Comparison of ENCODE assay signal across 25 cellular contexts in the genomic region with DNA sequence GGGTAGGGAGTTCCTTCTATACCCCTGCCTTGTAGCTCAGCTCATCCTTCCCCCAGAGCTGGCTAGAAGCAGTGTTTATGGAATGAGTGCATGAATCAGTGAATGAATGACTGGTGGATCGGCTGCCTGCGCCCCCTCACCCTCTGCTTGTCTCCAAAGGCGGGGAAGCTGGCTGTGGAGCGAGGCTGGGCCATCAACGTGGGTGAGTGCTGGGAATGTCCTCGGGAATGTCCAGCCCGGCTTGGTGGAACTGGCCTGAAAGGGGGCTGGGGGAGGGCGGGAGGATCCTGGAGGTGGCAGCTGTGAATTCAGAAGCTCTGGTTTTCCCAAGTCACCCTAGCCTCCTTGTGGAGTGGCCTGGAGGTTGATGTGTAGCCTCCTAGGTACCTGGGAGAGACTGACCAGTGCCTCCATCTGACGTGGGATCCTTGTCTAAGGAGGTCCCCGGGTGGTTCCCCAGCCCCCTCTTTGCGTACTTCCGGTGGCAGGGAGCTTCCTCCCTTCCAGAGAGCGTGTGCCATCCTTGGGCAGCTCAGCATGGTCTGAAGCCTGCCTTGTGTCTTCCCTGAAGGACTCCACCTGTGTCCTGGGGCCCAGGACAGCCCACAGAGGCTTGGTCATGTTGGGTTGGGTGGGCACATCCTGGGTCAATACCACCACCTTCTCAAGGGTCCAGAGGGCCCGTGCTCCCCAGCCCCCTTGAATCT. TPM values are rescaled to one million over a fixed set of nuclear protein-coding genes. Genes with fewer than 3 reads are reported as not detected.
A peak's percentile ranks its signal among the peaks of the same experiment; 100 is the strongest.
DNase-seq lines count a peak whose midpoint lies in the region; ATAC-seq and TF ChIP-seq lines count a peak whose summit lies in the region.
"Had no signal": no experiment of that assay in that cellular context is flagged by ENCODE, and none has a peak within 500 bp of the region (broad histone marks: within the 10 kb centered on the region; RNA-seq: fewer than 3 reads in every experiment).

No MANE protein-coding gene starts in this region.

- H3K4me3 ChIP-seq in heart right ventricle (no peak overlapping the region), neuronal stem cell (ENCODE audit: low read length in 2 of 2) (no peak overlapping the region), aorta (ENCODE audit: low read length in 2 of 2) (no peak overlapping the region), colonic mucosa (no peak overlapping the region)
- H3K4me3 ChIP-seq: GM12878 had no signal

- H3K9me3 ChIP-seq in heart right ventricle = no peaks in the 10 kb centered on the region
- H3K9me3 ChIP-seq in neuronal stem cell (replicated peaks in 1 of 2; ENCODE audit: control insufficient read depth in 2 of 2, insufficient read depth in 1 of 2, low read depth in 1 of 2, low read length in 2 of 2) = no peaks in the 10 kb centered on the region
- H3K9me3 ChIP-seq in aorta (ENCODE audit: control insufficient read depth, low read length) = no peaks in the 10 kb centered on the region
- H3K9me3 ChIP-seq in colonic mucosa = no peaks in the 10 kb centered on the region
- H3K9me3 ChIP-seq: BE2C, Caco-2 had no signal

- H2BK120ac ChIP-seq in neuronal stem cell (ENCODE audit: low read depth, low read length) = no peak overlapping the region

- H3K27me3 ChIP-seq in heart right ventricle (no peaks in the 10 kb centered on the region), neuronal stem cell (ENCODE audit: control insufficient read depth in 3 of 3, insufficient read depth in 3 of 3, low read depth in 1 of 3, low read length in 3 of 3) (peaks cover 0 to 1% (median 0%) of the 10 kb centered on the region in 3 experiments), aorta (ENCODE audit: control insufficient read depth in 1 of 2, insufficient read depth in 2 of 2, low read length in 1 of 2) (no peaks in the 10 kb centered on the region), colonic mucosa (no peaks in the 10 kb centered on the region)
- H3K27me3 ChIP-seq: BE2C had no signal

- H3K4me3 Mint-ChIP-seq in endothelial cell (ENCODE audit: unreplicated experiment) = no peak overlapping the region
- H3K4me3 Mint-ChIP-seq: CD4-positive, CD25-positive, alpha-beta regulatory T cell had no signal

- TF ChIP-seq CTCF in heart right ventricle (IDR thresholded peaks at IDR 0.05) = no peak
- TF ChIP-seq CTCF in endothelial cell (IDR thresholded peaks at IDR 0.05; ENCODE audit: unreplicated experiment) = no peak
- no peak for TF ChIP-seq CTCF in colonic mucosa (IDR thresholded peaks at IDR 0.05)

- H3K27ac ChIP-seq in heart right ventricle (no peak overlapping the region), neuronal stem cell (replicated peaks; ENCODE audit: low read length) (no peak overlapping the region), aorta (ENCODE audit: low read depth in 1 of 2, low read length in 2 of 2) (no peak overlapping the region), colonic mucosa (no peak overlapping the region)

- peaks cover 5% of the 10 kb centered on the region for H3K4me1 Mint-ChIP-seq in endothelial cell (ENCODE audit: unreplicated experiment)
- H3K4me1 Mint-ChIP-seq: CD4-positive, CD25-positive, alpha-beta regulatory T cell had no signal

- peaks cover 18% of the 10 kb centered on the region for H3K27me3 Mint-ChIP-seq in endothelial cell (ENCODE audit: unreplicated experiment)
- H3K27me3 Mint-ChIP-seq: CD4-positive, CD25-positive, alpha-beta regulatory T cell had no signal

- no peak overlapping the region for H2BK5ac ChIP-seq in neuronal stem cell (ENCODE audit: low read length)

- H4K8ac ChIP-seq in neuronal stem cell (ENCODE audit: low read depth, low read length) = no peak overlapping the region

- H3K9me3 Mint-ChIP-seq in endothelial cell (ENCODE audit: unreplicated experiment) = no peaks in the 10 kb centered on the region
- H3K9me3 Mint-ChIP-seq: CD4-positive, CD25-positive, alpha-beta regulatory T cell had no signal

- 84 to 85% methylated on average over 14 of the region's 14 CpGs for WGBS in heart right ventricle, 2 donors
- WGBS in neuronal stem cell (ENCODE audit: extremely low coverage in 2 of 2, insufficient read length in 2 of 2, insufficient replicate concordance in 1 of 2), 2 donors = no CpG with 5 or more reads among the region's 14 CpGs
- WGBS in aorta, 2 donors = 84 to 89% methylated on average over 14 of the region's 14 CpGs

- intact Hi-C loops in Right ventricle myocardium superior (cut with DNase I) (loop anchor here (5.0 kb wide), 1 partner anchor 69 kb away; no protein-coding TSS in a partner anchor), heart right ventricle (cut with DNase I) (no loop called here), aorta (cut with DNase I) (no loop called here), colonic mucosa (cut with DNase I) (no loop called here)

- H3K14ac ChIP-seq in neuronal stem cell (ENCODE audit: low read length) = no peak overlapping the region

- no peak overlapping the region for H4K91ac ChIP-seq in neuronal stem cell (ENCODE audit: low read depth, low read length, poor library complexity)

- ATAC-seq in Right ventricle myocardium superior (ENCODE audit: poor library complexity) (no peak), heart right ventricle (no peak), aorta (ENCODE audit: low FRiP score) (no peak)
- ATAC-seq: GM12878, Panc1 had no signal

- no peak overlapping the region for H3K23ac ChIP-seq in neuronal stem cell (ENCODE audit: low read depth, low read length, poor library complexity)

- no peak overlapping the region for H2AFZ ChIP-seq in neuronal stem cell (ENCODE audit: low read length)

- H2AK5ac ChIP-seq in neuronal stem cell (ENCODE audit: low read depth, low read length) = peak overlapping the region; percentile 12

- peak overlapping the region; percentile 70 for H3K18ac ChIP-seq in neuronal stem cell (ENCODE audit: low read length)

- H3K9ac ChIP-seq in neuronal stem cell (ENCODE audit: low read depth, low read length, poor library complexity) = no peak overlapping the region
- no peak overlapping the region for H3K9ac ChIP-seq in colonic mucosa (ENCODE audit: low read depth in 2 of 2, low read length in 2 of 2)

- H3K4ac ChIP-seq in neuronal stem cell (ENCODE audit: low read length) = no peak overlapping the region

- H3K79me1 ChIP-seq in neuronal stem cell (ENCODE audit: low read depth, low read length) = no peaks in the 10 kb centered on the region

- no peak overlapping the region for H2BK12ac ChIP-seq in neuronal stem cell (ENCODE audit: low read length)

- DNase-seq in Right ventricle myocardium superior = peak; percentile 38
- DNase-seq in heart right ventricle = no peak
- no peak for DNase-seq in endothelial cell (ENCODE audit: low spot score)
- DNase-seq in neuronal stem cell (ENCODE audit: low spot score) = no peak
- DNase-seq in aorta = peak; percentile 27 to 73
- no peak for DNase-seq in colonic mucosa
- no peak for DNase-seq in NCI-H748 (lab: John Stamatoyannopoulos, UW; ENCODE audit: unreplicated experiment)
- DNase-seq in NCI-H774 (lab: John Stamatoyannopoulos, UW) = no peak
- DNase-seq: 8988T; BE2C; Caco-2; CD4-positive, CD25-positive, alpha-beta regulatory T cell; DMS153; EL; GOT3; Kasumi-1; MM.1S; NCI-H1092; NCI-H1436 treated with DMSO at 0.1 percent for 48 hours; NCI-H2029 treated with DMSO at 0.1 percent for 48 hours; NCI-H2171; NCI-H526; SHP77 had no signal

- H2BK15ac ChIP-seq in neuronal stem cell (ENCODE audit: low read length) = no peak overlapping the region

- H3K27ac Mint-ChIP-seq in endothelial cell (ENCODE audit: unreplicated experiment) = peak overlapping the region; percentile 52
- H3K27ac Mint-ChIP-seq: CD4-positive, CD25-positive, alpha-beta regulatory T cell had no signal

- no peak overlapping the region for H3K4me2 ChIP-seq in neuronal stem cell (ENCODE audit: insufficient read depth, low read length, poor library complexity, severe bottlenecking)

- H3K36me3 ChIP-seq in heart right ventricle = peaks cover 0 to 20% (median 0%) of the 10 kb centered on the region in 9 donors
- H3K36me3 ChIP-seq in neuronal stem cell (replicated peaks in 1 of 2; ENCODE audit: control insufficient read depth in 2 of 2, insufficient read depth in 2 of 2, low read length in 2 of 2) = peaks cover 0 to 2% of the 10 kb centered on the region in 2 donors
- no peaks in the 10 kb centered on the region for H3K36me3 ChIP-seq in aorta (ENCODE audit: control insufficient read depth in 1 of 2, insufficient read depth in 2 of 2, low read length in 1 of 2)
- no peaks in the 10 kb centered on the region for H3K36me3 ChIP-seq in colonic mucosa
- H3K36me3 ChIP-seq: BE2C had no signal

- H3K4me1 ChIP-seq in heart right ventricle (peaks cover 3 to 20% (median 9%) of the 10 kb centered on the region in 9 donors), neuronal stem cell (ENCODE audit: control insufficient read depth in 2 of 2, insufficient read depth in 1 of 2, low read depth in 1 of 2, low read length in 2 of 2) (peaks cover 4 to 6% of the 10 kb centered on the region in 2 donors), aorta (ENCODE audit: control insufficient read depth in 1 of 2, insufficient read depth in 2 of 2, low read length in 2 of 2) (no peaks in the 10 kb centered on the region), colonic mucosa (no peaks in the 10 kb centered on the region)
- H3K4me1 ChIP-seq: BE2C, Caco-2 had no signal

- peaks cover 8% of the 10 kb centered on the region for H3K36me3 Mint-ChIP-seq in endothelial cell (ENCODE audit: low read depth, unreplicated experiment)
- H3K36me3 Mint-ChIP-seq: CD4-positive, CD25-positive, alpha-beta regulatory T cell had no signal

RNA-seq across cellular contexts. Expression of a gene that starts 18.4 kb away (rescaled TPM):
- total RNA-seq in Right ventricle myocardium superior (40.7 TPM), heart right ventricle (10 to 100 TPM; 26.6 to 46.0 (median 33.7) TPM), endothelial cell (ENCODE audit: unreplicated experiment) (14.8 TPM), aorta (10 to 100 TPM; 16.8 to 19.9 TPM), colonic mucosa (10 to 100 TPM; 24.0 to 36.1 TPM)
- polyA plus RNA-seq in heart right ventricle (10 to 100 TPM; 15.9 to 21.7 TPM), aorta (10 to 100 TPM; 18.9 to 22.2 TPM)
- polyA plus RNA-seq in neuronal stem cell (2013, experiment 1 of 2) = 7.3 TPM
- 7.6 TPM for polyA plus RNA-seq in neuronal stem cell (2013, experiment 2 of 2)

RNA-seq across cellular contexts. Expression of a gene that starts 50.4 kb away (rescaled TPM):
- total RNA-seq in Right ventricle myocardium superior (69.7 TPM), heart right ventricle (10 to 100 TPM; 35.4 to 78.9 (median 47.0) TPM), endothelial cell (ENCODE audit: unreplicated experiment) (10.5 TPM), aorta (100 to 1,000 TPM; 117 to 494 TPM), colonic mucosa (10 to 100 TPM; 10.5 to 24.1 TPM)
- polyA plus RNA-seq in heart right ventricle (10 to 100 TPM; 20.7 to 55.9 TPM), aorta (10 to 100 TPM; 16.7 to 19.9 TPM)
- polyA plus RNA-seq in neuronal stem cell (2013, experiment 1 of 2) = 12.1 TPM
- polyA plus RNA-seq in neuronal stem cell (2013, experiment 2 of 2) = 12.3 TPM
- total RNA-seq: CD4-positive, CD25-positive, alpha-beta regulatory T cell had no signal
- polyA plus RNA-seq: CD4-positive, CD25-positive, alpha-beta regulatory T cell had no signal

Comparison
In these comparisons a context has a peak if more than half of its experiments do, and no peak if none do; other contexts are left out.
1. DNase-seq: peak in Right ventricle myocardium superior (single experiment) and aorta (2 of 2); none in heart right ventricle (0 of 2), endothelial cell (single experiment), neuronal stem cell (single experiment), colonic mucosa (single experiment), NCI-H748 (single experiment) and NCI-H774 (single experiment).